ENCODE assay signal across 1 cellular context in genomic region chr5:77986261-77986660, GRCh38.
TF ChIP-seq lines count a peak whose summit lies in the region.

No MANE protein-coding gene starts in this region.

TF ChIP-seq in HepG2, 621 proteins besides CTCF, POLR2A, EP300 and RAD21 (continued from another document):
- no peak for TF ChIP-seq ZNF382 (CRISPR knock-in tag; IDR thresholded peaks at IDR 0.05; ENCODE audit: borderline replicate concordance)
- no peak for TF ChIP-seq EHMT2 (IDR thresholded peaks at IDR 0.05; ENCODE audit: borderline replicate concordance, low read depth, low read length)
- TF ChIP-seq, protein P1, sequence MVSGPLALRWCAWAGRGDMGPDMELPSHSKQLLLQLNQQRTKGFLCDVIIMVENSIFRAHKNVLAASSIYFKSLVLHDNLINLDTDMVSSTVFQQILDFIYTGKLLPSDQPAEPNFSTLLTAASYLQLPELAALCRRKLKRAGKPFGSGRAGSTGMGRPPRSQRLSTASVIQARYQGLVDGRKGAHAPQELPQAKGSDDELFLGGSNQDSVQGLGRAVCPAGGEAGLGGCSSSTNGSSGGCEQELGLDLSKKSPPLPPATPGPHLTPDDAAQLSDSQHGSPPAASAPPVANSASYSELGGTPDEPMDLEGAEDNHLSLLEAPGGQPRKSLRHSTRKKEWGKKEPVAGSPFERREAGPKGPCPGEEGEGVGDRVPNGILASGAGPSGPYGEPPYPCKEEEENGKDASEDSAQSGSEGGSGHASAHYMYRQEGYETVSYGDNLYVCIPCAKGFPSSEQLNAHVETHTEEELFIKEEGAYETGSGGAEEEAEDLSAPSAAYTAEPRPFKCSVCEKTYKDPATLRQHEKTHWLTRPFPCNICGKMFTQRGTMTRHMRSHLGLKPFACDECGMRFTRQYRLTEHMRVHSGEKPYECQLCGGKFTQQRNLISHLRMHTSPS (CRISPR knock-in tag; IDR thresholded peaks at IDR 0.05; ENCODE audit: low read depth), result no peak
- no peak for TF ChIP-seq AKAP8 (CRISPR knock-in tag; IDR thresholded peaks at IDR 0.05)
- TF ChIP-seq STAG1 (CRISPR knock-in tag; IDR thresholded peaks at IDR 0.05), result peak; percentile 34
- TF ChIP-seq IKZF4 (CRISPR knock-in tag; IDR thresholded peaks at IDR 0.05; ENCODE audit: borderline replicate concordance, low read depth, not compliant biosample characterization), result no peak
- TF ChIP-seq ZBTB10 (CRISPR knock-in tag; IDR thresholded peaks at IDR 0.05; ENCODE audit: borderline replicate concordance), result no peak
- TF ChIP-seq ZNF33A (CRISPR knock-in tag; IDR thresholded peaks at IDR 0.05; ENCODE audit: borderline replicate concordance), result no peak
- no peak for TF ChIP-seq JDP2 (CRISPR knock-in tag; IDR thresholded peaks at IDR 0.05; ENCODE audit: borderline replicate concordance)
